ENCODE assay signal across 10 cellular contexts in genomic region chr17:81391268-81391963, GRCh38. TPM values are rescaled to one million over a fixed set of nuclear protein-coding genes. Genes with fewer than 3 reads are reported as not detected.
DNase-seq lines count a peak whose midpoint lies in the region; ATAC-seq, FAIRE-seq and TF ChIP-seq lines count a peak whose summit lies in the region.
"Had no signal": no experiment of that assay in that cellular context is flagged by ENCODE, and none has a peak within 500 bp of the region (broad histone marks: within the 10 kb centered on the region; RNA-seq: fewer than 3 reads in every experiment).

No MANE protein-coding gene starts in this region.

- H3K36me3 ChIP-seq in breast epithelium (no peaks in the 10 kb centered on the region), mesenchymal stem cell (ENCODE audit: control insufficient read depth in 1 of 2, insufficient read depth in 2 of 2, low read depth in 1 of 2, low read length in 2 of 2) (peaks cover 0 to 11% of the 10 kb centered on the region in 2 experiments), subcutaneous abdominal adipose tissue (ENCODE audit: control insufficient read depth in 5 of 5, insufficient read depth in 5 of 5, low read length in 5 of 5) (peaks cover 0 to 2% (median 0%) of the 10 kb centered on the region in 5 donors)

- peak overlapping the region; percentile 44 for H4K91ac ChIP-seq in mesenchymal stem cell (ENCODE audit: low read length)

- peak overlapping the region; percentile 96 for H3K27ac ChIP-seq in breast epithelium
- H3K27ac ChIP-seq in mesenchymal stem cell (ENCODE audit: low read length, poor library complexity, severe bottlenecking), result no peak overlapping the region
- H3K27ac ChIP-seq in subcutaneous abdominal adipose tissue (ENCODE audit: low read depth, low read length), result peak overlapping the region; percentile 87

- TF ChIP-seq CTCF in breast epithelium (IDR thresholded peaks at IDR 0.05), result no peak

- DNase-seq in HTR-8/SVneo (ENCODE audit: insufficient read length, low spot score), result no peak
- DNase-seq in breast epithelium (ENCODE audit: low spot score in 2 of 2), result no peak
- DNase-seq in mesenchymal stem cell, result no peak
- no peak for DNase-seq in medulla oblongata (ENCODE audit: extremely low spot score)
- DNase-seq: foreskin melanocyte, trophoblast cell had no signal

- TF ChIP-seq POLR2A in breast epithelium (IDR thresholded peaks at IDR 0.05), result no peak

- H3K18ac ChIP-seq in mesenchymal stem cell (ENCODE audit: low read depth in 1 of 2, low read length in 2 of 2), result peak overlapping the region; percentile 64 to 79

- peak; percentile 58 for FAIRE-seq in HTR-8/SVneo (lab: Jason Lieb, UNC)

- peak overlapping the region in 1 of 2 experiments; percentile 9 for H3K23ac ChIP-seq in mesenchymal stem cell (ENCODE audit: low read length in 2 of 2)

- peaks cover 26% of the 10 kb centered on the region for H3K79me1 ChIP-seq in mesenchymal stem cell (replicated peaks; ENCODE audit: low read length, poor library complexity, severe bottlenecking)

- H3K4ac ChIP-seq in mesenchymal stem cell (ENCODE audit: low read depth in 1 of 2, low read length in 2 of 2), result peak overlapping the region; percentile 37 to 98

- intact Hi-C loops in breast epithelium (cut with DNase I; ENCODE audit: low total_unique reads), result no loop called here

- peak overlapping the region in 1 of 2 experiments; percentile 68 for H3K14ac ChIP-seq in mesenchymal stem cell (ENCODE audit: low read length in 2 of 2)

- no peak overlapping the region for H2BK5ac ChIP-seq in mesenchymal stem cell (ENCODE audit: low read depth, low read length, poor library complexity, severe bottlenecking)

- H3K4me2 ChIP-seq in mesenchymal stem cell (ENCODE audit: low read length, poor library complexity, severe bottlenecking), result no peak overlapping the region

- H3K9me3 ChIP-seq in breast epithelium (no peaks in the 10 kb centered on the region), mesenchymal stem cell (ENCODE audit: control insufficient read depth, low read length) (no peaks in the 10 kb centered on the region), subcutaneous abdominal adipose tissue (ENCODE audit: control insufficient read depth in 5 of 5, low read length in 5 of 5) (no peaks in the 10 kb centered on the region)

- ATAC-seq in GM21825 (IDR thresholded peaks at IDR 0.05; ENCODE audit: unreplicated experiment) (no peak), HG03439 (IDR thresholded peaks at IDR 0.05; ENCODE audit: unreplicated experiment) (no peak), HG03342 (IDR thresholded peaks at IDR 0.05; ENCODE audit: unreplicated experiment) (no peak)

- H4K8ac ChIP-seq in mesenchymal stem cell (ENCODE audit: low read length), result peak overlapping the region; percentile 62

- peak overlapping the region; percentile 21 for H2BK15ac ChIP-seq in mesenchymal stem cell (ENCODE audit: low read depth, poor library complexity, severe bottlenecking)

- H3K4me1 ChIP-seq in breast epithelium (peaks cover 12% of the 10 kb centered on the region in 2 donors), mesenchymal stem cell (ENCODE audit: control insufficient read depth, insufficient read depth, low read depth, low read length) (peaks cover 45% of the 10 kb centered on the region), subcutaneous abdominal adipose tissue (ENCODE audit: control insufficient read depth in 5 of 5, insufficient read depth in 5 of 5, low read length in 5 of 5) (peaks cover 14 to 72% (median 64%) of the 10 kb centered on the region in 5 donors)

- 82% methylated on average over 11 of the region's 12 CpGs for WGBS in mesenchymal stem cell

- H2AFZ ChIP-seq in mesenchymal stem cell (ENCODE audit: low read depth, low read length), result no peak overlapping the region

- peak overlapping the region; percentile 50 to 59 for H2BK12ac ChIP-seq in mesenchymal stem cell (ENCODE audit: low read length in 2 of 2)

- peak overlapping the region; percentile 39 for H2BK120ac ChIP-seq in mesenchymal stem cell (ENCODE audit: low read depth, low read length)

- peak overlapping the region; percentile 88 for H3K9ac ChIP-seq in mesenchymal stem cell (ENCODE audit: low read length)
- H3K9ac ChIP-seq in subcutaneous abdominal adipose tissue (ENCODE audit: low read length in 5 of 5), result peak overlapping the region in 4 of 5 donors; percentile 8 to 81 (median 36)

- peak overlapping the region; percentile 2 for H2AK5ac ChIP-seq in mesenchymal stem cell (ENCODE audit: low read length, severe bottlenecking)

- H3K4me3 ChIP-seq in breast epithelium, result peak overlapping the region in 2 of 3 donors; percentile 82 to 90
- H3K4me3 ChIP-seq in mesenchymal stem cell (ENCODE audit: insufficient read depth in 1 of 2, low read depth in 1 of 2, low read length in 2 of 2), result peak overlapping the region in 1 of 2 experiments; percentile 81
- peak overlapping the region; percentile 7 to 77 (median 67) for H3K4me3 ChIP-seq in subcutaneous abdominal adipose tissue (ENCODE audit: low read depth in 1 of 5, low read length in 5 of 5)

- H3K27me3 ChIP-seq in breast epithelium, result no peaks in the 10 kb centered on the region
- no peaks in the 10 kb centered on the region for H3K27me3 ChIP-seq in mesenchymal stem cell (ENCODE audit: control insufficient read depth in 1 of 2, insufficient read depth in 1 of 2, low read length in 2 of 2)
- no peaks in the 10 kb centered on the region for H3K27me3 ChIP-seq in subcutaneous abdominal adipose tissue (ENCODE audit: control insufficient read depth in 5 of 5, insufficient read depth in 4 of 5, low read length in 5 of 5)

RNA-seq across cellular contexts. Expression of gene BAHCC1, which starts 3.8 kb away (rescaled TPM):
- 10 to 100 TPM in 2 of 3 donors, 1 to 10 TPM in 1; 7.4 to 17.0 (median 11.7) TPM for total RNA-seq in breast epithelium
- 8.3 TPM for polyA plus RNA-seq in mesenchymal stem cell (2013, experiment 1 of 2)
- polyA plus RNA-seq in mesenchymal stem cell (2013, experiment 2 of 2), result 8.6 TPM
